Comparison of ENCODE assay signal across 8 cellular contexts in the genomic region with DNA sequence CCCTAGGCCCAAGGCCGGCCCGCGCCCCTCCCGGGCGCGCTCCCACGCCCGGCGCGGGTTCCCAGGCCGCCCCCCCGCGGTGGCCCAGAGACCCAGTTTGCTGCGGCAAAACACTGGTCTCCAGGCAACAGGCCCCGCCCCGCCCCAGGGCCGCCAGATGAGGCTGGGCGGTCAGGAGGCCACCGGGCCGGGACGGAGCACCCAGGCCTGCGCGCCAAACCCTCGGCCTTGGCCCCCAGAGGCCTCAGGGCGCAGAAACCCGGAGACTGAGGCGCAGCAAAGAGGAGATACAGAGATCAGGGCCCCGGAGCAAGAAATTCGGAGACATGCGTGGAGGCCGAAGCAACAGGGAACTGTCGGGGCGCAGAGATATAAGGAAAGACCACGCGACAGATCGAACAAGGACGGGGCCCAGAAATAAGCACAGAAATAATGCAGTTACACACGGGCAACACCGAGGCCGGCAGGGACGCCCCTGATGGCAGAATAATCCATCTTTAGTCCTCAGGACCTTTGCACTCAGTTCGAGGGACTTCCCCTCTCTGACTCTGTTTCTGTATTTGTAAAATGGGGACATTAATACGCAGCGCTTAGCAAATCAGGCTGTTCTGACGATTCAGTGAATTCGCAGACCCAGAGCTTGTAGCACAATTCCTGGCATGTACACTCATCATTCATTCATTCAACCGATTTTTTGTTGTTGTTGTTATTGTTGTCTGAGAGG. TPM values are rescaled to one million over a fixed set of nuclear protein-coding genes. Genes with fewer than 3 reads are reported as not detected.
A peak's percentile ranks its signal among the peaks of the same experiment; 100 is the strongest.
DNase-seq lines count a peak whose midpoint lies in the region; ATAC-seq and TF ChIP-seq lines count a peak whose summit lies in the region.

No MANE protein-coding gene starts in this region.

- H3K27me3 ChIP-seq in foreskin keratinocyte (no peaks in the 10 kb centered on the region), suprapubic skin (no peaks in the 10 kb centered on the region)

- TF ChIP-seq CTCF in foreskin keratinocyte (conservative IDR thresholded peaks at IDR 0.05) (peak; percentile 9), nephron progenitor cell (IDR thresholded peaks at IDR 0.05) (no peak), suprapubic skin (IDR thresholded peaks at IDR 0.05) (no peak)

- peak overlapping the region; percentile 92 for H3K4me3 Mint-ChIP-seq in nephron progenitor cell

- H3K4me3 ChIP-seq in suprapubic skin = peak overlapping the region; percentile 60

- H3K4me1 ChIP-seq in foreskin keratinocyte (peaks cover 37% of the 10 kb centered on the region), suprapubic skin (peaks cover 86% of the 10 kb centered on the region)

- no peaks in the 10 kb centered on the region for H3K9me3 ChIP-seq in suprapubic skin

- peaks cover 63% of the 10 kb centered on the region for H3K4me1 Mint-ChIP-seq in nephron progenitor cell

- 15% methylated on average over 32 of the region's 47 CpGs for WGBS in suprapubic skin

- no peaks in the 10 kb centered on the region for H3K36me3 ChIP-seq in suprapubic skin

- no peak for TF ChIP-seq EP300 in suprapubic skin (IDR thresholded peaks at IDR 0.05)

- peak; percentile 59; the same call in 1 of the 2 replicates for TF ChIP-seq POLR2A in Raji (IDR thresholded peaks at IDR 0.05; ENCODE audit: insufficient read depth, low read depth, low read length)
- TF ChIP-seq POLR2A in suprapubic skin (IDR thresholded peaks at IDR 0.05) = peak; percentile 43 to 80

- peak overlapping the region; percentile 100 for H3K27ac Mint-ChIP-seq in nephron progenitor cell

- DNase-seq in NK-92 treated with Interleukin-12 subunit alpha and Interleukin-12 subunit beta, amount 100 ng/mL, for 24 hours (lab: John Stamatoyannopoulos, UW) = peak; percentile 43
- no peak for DNase-seq in NK-92 (lab: John Stamatoyannopoulos, UW; ENCODE audit: unreplicated experiment)
- DNase-seq in activated naive CD4-positive, alpha-beta T cell treated with Interleukin-2 at 50 U/mL for 16 hours = peak; percentile 85
- no peak for DNase-seq in foreskin keratinocyte
- DNase-seq in nephron progenitor cell = peak; percentile 99
- DNase-seq in suprapubic skin (ENCODE audit: low spot score in 2 of 2) = peak; percentile 97 to 98

- ATAC-seq in HG03460 (IDR thresholded peaks at IDR 0.05; ENCODE audit: unreplicated experiment) = peak; percentile 33
- ATAC-seq in foreskin keratinocyte = peak; percentile 11

- H3K9me3 Mint-ChIP-seq in nephron progenitor cell = no peaks in the 10 kb centered on the region

- H3K27ac ChIP-seq in foreskin keratinocyte = peak overlapping the region; percentile 87
- H3K27ac ChIP-seq in suprapubic skin = peak overlapping the region; percentile 96

- H3K36me3 Mint-ChIP-seq in nephron progenitor cell (ENCODE audit: low read depth) = no peaks in the 10 kb centered on the region

- peaks cover 8% of the 10 kb centered on the region for H3K27me3 Mint-ChIP-seq in nephron progenitor cell (ENCODE audit: low read depth, poor library complexity)

RNA-seq across cellular contexts. Expression of a gene that starts 20.8 kb away (rescaled TPM):
- total RNA-seq in foreskin keratinocyte (271 TPM in 2 replicates), suprapubic skin (100 to 1,000 TPM; 102 to 120 (median 106) TPM)
- polyA plus RNA-seq in foreskin keratinocyte = 359 and 380 TPM in 2 replicates

RNA-seq across cellular contexts. Expression of a gene that starts 23.3 kb away (rescaled TPM):
- total RNA-seq in foreskin keratinocyte (1.7 and 2.7 TPM in 2 replicates), suprapubic skin (100 to 1,000 TPM; 326 to 676 (median 518) TPM)
- 0.68 and 1.0 TPM in 2 replicates for polyA plus RNA-seq in foreskin keratinocyte

RNA-seq across cellular contexts. Expression of a gene that starts 38.0 kb away (rescaled TPM):
- total RNA-seq in foreskin keratinocyte = 29.0 and 38.5 TPM in 2 replicates
- 18.3 and 25.4 TPM in 2 replicates for polyA plus RNA-seq in foreskin keratinocyte
- total RNA-seq in suprapubic skin = 10 to 100 TPM in 2 of 4 donors, 1 to 10 TPM in 2; 4.7 to 12.2 (median 8.0) TPM

RNA-seq across cellular contexts. Expression of a gene that starts 39.6 kb away (rescaled TPM):
- 122 and 144 TPM in 2 replicates for total RNA-seq in foreskin keratinocyte
- 182 and 227 TPM in 2 replicates for polyA plus RNA-seq in foreskin keratinocyte
- total RNA-seq in suprapubic skin = 100 to 1,000 TPM; 195 to 597 (median 280) TPM

RNA-seq across cellular contexts. Expression of a gene that starts 52.4 kb away (rescaled TPM):
- 11.7 and 12.0 TPM in 2 replicates for total RNA-seq in foreskin keratinocyte
- polyA plus RNA-seq in foreskin keratinocyte = 16.6 and 17.7 TPM in 2 replicates
- 10 to 100 TPM in 2 of 4 donors, 1 to 10 TPM in 2; 5.4 to 12.2 (median 10.7) TPM for total RNA-seq in suprapubic skin

Comparison
In these comparisons a context has a peak if more than half of its experiments do, and no peak if none do; other contexts are left out.
1. DNase-seq: peak in NK-92 treated with Interleukin-12 subunit alpha and Interleukin-12 subunit beta, amount 100 ng/mL, for 24 hours (single experiment), activated naive CD4-positive, alpha-beta T cell treated with Interleukin-2 at 50 U/mL for 16 hours (single experiment), nephron progenitor cell (single experiment) and suprapubic skin (2 of 2); none in NK-92 (single experiment) and foreskin keratinocyte (0 of 2).
2. RNA of a gene that starts 23.3 kb away (total RNA-seq): 326 to 676 TPM in suprapubic skin; 1.7 to 2.7 TPM in foreskin keratinocyte; every median in the first group is over 10 times any median in the second.